In the genomic region with DNA sequence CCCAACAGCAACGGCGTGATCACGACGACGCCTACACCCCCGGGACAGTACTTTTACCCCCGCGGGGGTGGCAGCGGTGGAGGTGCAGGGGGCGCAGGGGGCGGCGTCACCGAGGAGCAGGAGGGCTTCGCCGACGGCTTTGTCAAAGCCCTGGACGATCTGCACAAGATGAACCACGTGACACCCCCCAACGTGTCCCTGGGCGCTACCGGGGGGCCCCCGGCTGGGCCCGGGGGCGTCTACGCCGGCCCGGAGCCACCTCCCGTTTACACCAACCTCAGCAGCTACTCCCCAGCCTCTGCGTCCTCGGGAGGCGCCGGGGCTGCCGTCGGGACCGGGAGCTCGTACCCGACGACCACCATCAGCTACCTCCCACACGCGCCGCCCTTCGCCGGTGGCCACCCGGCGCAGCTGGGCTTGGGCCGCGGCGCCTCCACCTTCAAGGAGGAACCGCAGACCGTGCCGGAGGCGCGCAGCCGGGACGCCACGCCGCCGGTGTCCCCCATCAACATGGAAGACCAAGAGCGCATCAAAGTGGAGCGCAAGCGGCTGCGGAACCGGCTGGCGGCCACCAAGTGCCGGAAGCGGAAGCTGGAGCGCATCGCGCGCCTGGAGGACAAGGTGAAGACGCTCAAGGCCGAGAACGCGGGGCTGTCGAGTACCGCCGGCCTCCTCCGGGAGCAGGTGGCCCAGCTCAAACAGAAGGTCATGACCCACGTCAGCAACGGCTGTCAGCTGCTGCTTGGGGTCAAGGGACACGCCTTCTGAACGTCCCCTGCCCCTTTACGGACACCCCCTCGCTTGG, we compare ENCODE assay signal across 8 cellular contexts. TPM values are rescaled to one million over a fixed set of nuclear protein-coding genes. Genes with fewer than 3 reads are reported as not detected.
A peak's percentile ranks its signal among the peaks of the same experiment; 100 is the strongest.
DNase-seq lines count a peak whose midpoint lies in the region; ATAC-seq, FAIRE-seq and TF ChIP-seq lines count a peak whose summit lies in the region.

No MANE protein-coding gene starts in this region.

- H2BK15ac ChIP-seq in neuronal stem cell (ENCODE audit: low read length): peak overlapping the region; percentile 84

- H3K4ac ChIP-seq in neuronal stem cell (ENCODE audit: low read length): peak overlapping the region; percentile 37

- peak overlapping the region; percentile 72 for H2AK5ac ChIP-seq in neuronal stem cell (ENCODE audit: low read depth, low read length)

- H3K4me1 ChIP-seq in BLaER1 treated with 17β-estradiol and CSF1 and Interleukin-3, amounts not matched to agents 10 nM and 100 nM: peaks cover 45 to 61% (median 57%) of the 10 kb centered on the region in 10 experiments
- peaks cover 8 to 40% (median 18%) of the 10 kb centered on the region in 4 donors for H3K4me1 ChIP-seq in Peyer's patch
- H3K4me1 ChIP-seq in neuronal stem cell (ENCODE audit: control insufficient read depth in 2 of 2, insufficient read depth in 1 of 2, low read depth in 1 of 2, low read length in 2 of 2): peaks cover 24 to 43% of the 10 kb centered on the region in 2 donors
- H3K4me1 ChIP-seq in upper lobe of right lung: peaks cover 33% of the 10 kb centered on the region

- no peaks in the 10 kb centered on the region for H3K9me3 ChIP-seq in BLaER1 treated with 17β-estradiol and CSF1 and Interleukin-3, amounts not matched to agents 10 nM and 100 nM (replicated peaks in 1 of 11)
- no peaks in the 10 kb centered on the region for H3K9me3 ChIP-seq in Peyer's patch
- no peaks in the 10 kb centered on the region for H3K9me3 ChIP-seq in neuronal stem cell (replicated peaks in 1 of 2; ENCODE audit: control insufficient read depth in 2 of 2, insufficient read depth in 1 of 2, low read depth in 1 of 2, low read length in 2 of 2)
- no peaks in the 10 kb centered on the region for H3K9me3 ChIP-seq in upper lobe of right lung

- ATAC-seq in upper lobe of right lung (no peak), HG03378 (IDR thresholded peaks at IDR 0.05; ENCODE audit: unreplicated experiment) (no peak)

- H3K79me1 ChIP-seq in neuronal stem cell (ENCODE audit: low read depth, low read length): peaks cover 4% of the 10 kb centered on the region

- peak overlapping the region; percentile 85 for H3K23ac ChIP-seq in neuronal stem cell (ENCODE audit: low read depth, low read length, poor library complexity)

- peak overlapping the region; percentile 95 to 100 (median 99) for H3K27ac ChIP-seq in BLaER1 treated with 17β-estradiol and CSF1 and Interleukin-3, amounts not matched to agents 10 nM and 100 nM
- peak overlapping the region; percentile 95 for H3K27ac ChIP-seq in HL-60 (replicated peaks)
- peak overlapping the region; percentile 97 to 100 (median 100) for H3K27ac ChIP-seq in Peyer's patch
- H3K27ac ChIP-seq in neuronal stem cell (replicated peaks; ENCODE audit: low read length): no peak overlapping the region
- peak overlapping the region; percentile 100 for H3K27ac ChIP-seq in upper lobe of right lung

- peak; percentile 38 to 53 for TF ChIP-seq POLR2A in Peyer's patch (IDR thresholded peaks at IDR 0.05)

- peak overlapping the region; percentile 71 for H2BK5ac ChIP-seq in neuronal stem cell (ENCODE audit: low read length)

- peaks cover 0 to 12% (median 6%) of the 10 kb centered on the region in 11 experiments; a peak in 12 of 22 replicates for H3K36me3 ChIP-seq in BLaER1 treated with 17β-estradiol and CSF1 and Interleukin-3, amounts not matched to agents 10 nM and 100 nM
- no peaks in the 10 kb centered on the region for H3K36me3 ChIP-seq in Peyer's patch
- H3K36me3 ChIP-seq in neuronal stem cell (replicated peaks in 1 of 2; ENCODE audit: control insufficient read depth in 2 of 2, insufficient read depth in 2 of 2, low read length in 2 of 2): peaks cover 0 to 7% of the 10 kb centered on the region in 2 donors
- no peaks in the 10 kb centered on the region for H3K36me3 ChIP-seq in upper lobe of right lung

- intact Hi-C loops in upper lobe of right lung (cut with DNase I): no loop called here

- H2BK120ac ChIP-seq in neuronal stem cell (ENCODE audit: low read depth, low read length): no peak overlapping the region

- H4K8ac ChIP-seq in neuronal stem cell (ENCODE audit: low read depth, low read length): no peak overlapping the region

- H3K18ac ChIP-seq in neuronal stem cell (ENCODE audit: low read length): peak overlapping the region; percentile 97

- H3K4me3 ChIP-seq in BLaER1 treated with 17β-estradiol and CSF1 and Interleukin-3, amounts not matched to agents 10 nM and 100 nM: peak overlapping the region; percentile 90 to 98 (median 96)
- H3K4me3 ChIP-seq in HL-60 (replicated peaks; ENCODE audit: insufficient read depth, low read length): peak overlapping the region; percentile 91
- H3K4me3 ChIP-seq in Peyer's patch: peak overlapping the region; percentile 82 to 92 (median 84)
- peak overlapping the region; percentile 60 to 79 for H3K4me3 ChIP-seq in neuronal stem cell (ENCODE audit: low read length in 2 of 2)
- peak overlapping the region; percentile 88 for H3K4me3 ChIP-seq in upper lobe of right lung

- no peak for TF ChIP-seq CTCF in HL-60 (IDR thresholded peaks at IDR 0.05; ENCODE audit: insufficient read depth, low read length)
- peak in 2 of 6 experiments; percentile 5 to 11 for TF ChIP-seq CTCF in Peyer's patch (IDR thresholded peaks at IDR 0.05)
- peak; percentile 3 for TF ChIP-seq CTCF in upper lobe of right lung (IDR thresholded peaks at IDR 0.05)

- H3K4me2 ChIP-seq in BLaER1 treated with 17β-estradiol and CSF1 and Interleukin-3, amounts not matched to agents 10 nM and 100 nM: peak overlapping the region; percentile 43 to 99 (median 97)
- H3K4me2 ChIP-seq in neuronal stem cell (ENCODE audit: insufficient read depth, low read length, poor library complexity, severe bottlenecking): peak overlapping the region; percentile 96

- peak overlapping the region; percentile 88 for H2AFZ ChIP-seq in neuronal stem cell (ENCODE audit: low read length)

- peaks cover 18 to 34% (median 20%) of the 10 kb centered on the region in 11 experiments for H4K20me1 ChIP-seq in BLaER1 treated with 17β-estradiol and CSF1 and Interleukin-3, amounts not matched to agents 10 nM and 100 nM

- H3K9ac ChIP-seq in BLaER1 treated with 17β-estradiol and CSF1 and Interleukin-3, amounts not matched to agents 10 nM and 100 nM: peak overlapping the region; percentile 92 to 99 (median 98)
- peak overlapping the region; percentile 91 for H3K9ac ChIP-seq in neuronal stem cell (ENCODE audit: low read depth, low read length, poor library complexity)

- peak in 1 of 2 experiments; percentile 86 for DNase-seq in HL-60 (ENCODE audit: low read depth in 1 of 2, low spot score in 1 of 2)
- peak; percentile 77 to 92 (median 86) for DNase-seq in Peyer's patch
- peak; percentile 91 for DNase-seq in activated effector memory CD4-positive, alpha-beta T cell treated with anti-CD3 and anti-CD28 coated beads, Interleukin-2, amount 50 U/mL, for 16 hours
- DNase-seq in frontal cortex (ENCODE audit: low spot score in 2 of 2): peak; percentile 43 to 65
- no peak for DNase-seq in neuronal stem cell (ENCODE audit: low spot score)
- DNase-seq in upper lobe of right lung: peak; percentile 89

- no peak for FAIRE-seq in frontal cortex (lab: Jason Lieb, UNC)

- H4K91ac ChIP-seq in neuronal stem cell (ENCODE audit: low read depth, low read length, poor library complexity): no peak overlapping the region

- H3K27me3 ChIP-seq in BLaER1 treated with 17β-estradiol and CSF1 and Interleukin-3, amounts not matched to agents 10 nM and 100 nM: no peaks in the 10 kb centered on the region
- H3K27me3 ChIP-seq in HL-60 (ENCODE audit: insufficient read depth, poor library complexity, severe bottlenecking) (no peaks in the 10 kb centered on the region), Peyer's patch (no peaks in the 10 kb centered on the region), neuronal stem cell (ENCODE audit: control insufficient read depth in 3 of 3, insufficient read depth in 3 of 3, low read depth in 1 of 3, low read length in 3 of 3) (peaks cover 0 to 31% (median 3%) of the 10 kb centered on the region in 3 experiments), upper lobe of right lung (no peaks in the 10 kb centered on the region)

- WGBS in neuronal stem cell (ENCODE audit: extremely low coverage in 2 of 2, insufficient read length in 2 of 2, insufficient replicate concordance in 1 of 2), 2 donors: no CpG with 5 or more reads among the region's 84 CpGs

- H3K14ac ChIP-seq in neuronal stem cell (ENCODE audit: low read length): peak overlapping the region; percentile 42

- H2BK12ac ChIP-seq in neuronal stem cell (ENCODE audit: low read length): no peak overlapping the region

RNA-seq across cellular contexts. Expression of gene JUNB, which starts 1.0 kb away (rescaled TPM):
- total RNA-seq in Peyer's patch (100 to 1,000 TPM; 111 to 324 (median 152) TPM), frontal cortex (16.3 TPM), upper lobe of right lung (174 TPM)
- 6.1 TPM for polyA plus RNA-seq in neuronal stem cell (2013, experiment 1 of 2)
- 5.9 TPM for polyA plus RNA-seq in neuronal stem cell (2013, experiment 2 of 2)

RNA-seq across cellular contexts. Expression of gene PRDX2, which starts 9.3 kb away (rescaled TPM):
- total RNA-seq in Peyer's patch (100 to 1,000 TPM; 150 to 461 (median 375) TPM), frontal cortex (208 TPM), upper lobe of right lung (123 TPM)
- polyA plus RNA-seq in neuronal stem cell (2013, experiment 1 of 2): 509 TPM
- 486 TPM for polyA plus RNA-seq in neuronal stem cell (2013, experiment 2 of 2)

RNA-seq across cellular contexts. Expression of gene THSD8, which starts 9.6 kb away (rescaled TPM):
- total RNA-seq in Peyer's patch: not detected
- total RNA-seq in frontal cortex: 0.82 TPM
- polyA plus RNA-seq in neuronal stem cell (2013, experiment 1 of 2): 26.3 TPM
- 22.2 TPM for polyA plus RNA-seq in neuronal stem cell (2013, experiment 2 of 2)
- 2.8 TPM for total RNA-seq in upper lobe of right lung

RNA-seq across cellular contexts. Expression of gene RNASEH2A, which starts 14.1 kb away (rescaled TPM):
- total RNA-seq in Peyer's patch: 10 to 100 TPM in 2 of 4 donors, 1 to 10 TPM in 2; 5.9 to 24.8 (median 9.4) TPM
- 15.9 TPM for total RNA-seq in frontal cortex
- polyA plus RNA-seq in neuronal stem cell (2013, experiment 1 of 2): 28.6 TPM
- polyA plus RNA-seq in neuronal stem cell (2013, experiment 2 of 2): 28.7 TPM
- total RNA-seq in upper lobe of right lung: 7.4 TPM

RNA-seq across cellular contexts. Expression of gene HOOK2, which starts 16.9 kb away (rescaled TPM):
- 100 to 1,000 TPM; 193 to 379 (median 285) TPM for total RNA-seq in Peyer's patch
- 14.3 TPM for total RNA-seq in frontal cortex
- polyA plus RNA-seq in neuronal stem cell (2013, experiment 1 of 2): 15.5 TPM
- polyA plus RNA-seq in neuronal stem cell (2013, experiment 2 of 2): 15.0 TPM
- 65.3 TPM for total RNA-seq in upper lobe of right lung
